Comparison of ENCODE assay signal across 13 cellular contexts in genomic region chr18:22505136-22505535, GRCh38.
A peak's percentile ranks its signal among the peaks of the same experiment; 100 is the strongest.
DNase-seq lines count a peak whose midpoint lies in the region; ATAC-seq and TF ChIP-seq lines count a peak whose summit lies in the region.
"Had no signal": no experiment of that assay in that cellular context is flagged by ENCODE, and none has a peak within 500 bp of the region (broad histone marks: within the 10 kb centered on the region; RNA-seq: fewer than 3 reads in every experiment).

No MANE protein-coding gene starts in this region.

- H3K27me3 ChIP-seq in foreskin keratinocyte (no peaks in the 10 kb centered on the region), upper lobe of right lung (no peaks in the 10 kb centered on the region)
- H3K27me3 ChIP-seq: brain microvascular endothelial cell had no signal

- H3K9me3 ChIP-seq in upper lobe of right lung = no peaks in the 10 kb centered on the region

- intact Hi-C loops in upper lobe of right lung (cut with DNase I) = no loop called here

- H3K4me3 ChIP-seq in upper lobe of right lung = no peak overlapping the region

- H3K27ac ChIP-seq in foreskin keratinocyte (no peak overlapping the region), upper lobe of right lung (peak overlapping the region; percentile 43)
- H3K27ac ChIP-seq: brain microvascular endothelial cell, KMS-11 had no signal

- DNase-seq in GM04504 (ENCODE audit: low read depth) (peak; percentile 39), amniotic epithelial cell (ENCODE audit: low read depth) (peak; percentile 71), foreskin keratinocyte (peak in 1 of 2 donors; percentile 6), upper lobe of right lung (no peak), DMS153 treated with DMSO at 0.1 percent for 48 hours (lab: John Stamatoyannopoulos, UW; ENCODE audit: unreplicated experiment) (no peak)
- no peak for DNase-seq in NK-92 treated with Interleukin-12 subunit alpha and Interleukin-12 subunit beta, amount 100 ng/mL, for 24 hours (lab: John Stamatoyannopoulos, UW)
- DNase-seq: brain microvascular endothelial cell, COR-L47, H9, NCI-H1417, OCI-M1 had no signal

- H3K4me1 ChIP-seq in foreskin keratinocyte = peaks cover 6% of the 10 kb centered on the region
- H3K4me1 ChIP-seq in upper lobe of right lung = peaks cover 19% of the 10 kb centered on the region

- peak; percentile 44 for ATAC-seq in foreskin keratinocyte
- ATAC-seq in upper lobe of right lung = peak; percentile 27
- no peak for ATAC-seq in GM18909 (IDR thresholded peaks at IDR 0.05; ENCODE audit: poor library complexity, unreplicated experiment)

- TF ChIP-seq CTCF in foreskin keratinocyte (conservative IDR thresholded peaks at IDR 0.05) = no peak
- no peak for TF ChIP-seq CTCF in upper lobe of right lung (IDR thresholded peaks at IDR 0.05)

- H3K36me3 ChIP-seq in upper lobe of right lung = no peaks in the 10 kb centered on the region
- H3K36me3 ChIP-seq: brain microvascular endothelial cell had no signal

Comparison
In these comparisons a context has a peak if more than half of its experiments do, and no peak if none do; other contexts are left out.
1. DNase-seq: peak in GM04504 (single experiment) and amniotic epithelial cell (single experiment); none in upper lobe of right lung (single experiment), NK-92 treated with Interleukin-12 subunit alpha and Interleukin-12 subunit beta, amount 100 ng/mL, for 24 hours (single experiment) and DMS153 treated with DMSO at 0.1 percent for 48 hours (single experiment).